ENCODE assay signal across 6 cellular contexts in the genomic region with DNA sequence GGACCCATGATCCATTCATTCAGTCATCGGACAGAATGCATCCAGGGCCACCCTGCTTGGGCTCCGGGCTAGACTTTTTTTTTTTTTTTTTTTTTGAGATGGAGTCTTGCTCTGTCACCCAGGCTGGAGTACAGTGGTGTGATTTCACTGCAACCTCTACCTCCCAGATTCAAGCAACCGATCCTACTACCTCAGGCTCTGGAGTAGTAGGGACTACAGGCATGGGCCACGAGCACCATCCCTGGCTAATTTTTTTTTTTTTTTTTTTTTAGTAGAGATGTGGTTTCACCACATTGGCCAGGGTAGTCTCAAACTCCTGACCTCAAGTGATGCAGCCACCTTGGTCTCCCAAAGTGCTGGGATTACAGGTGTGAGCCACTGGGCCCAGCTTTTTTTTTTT.
DNase-seq lines count a peak whose midpoint lies in the region; ATAC-seq and TF ChIP-seq lines count a peak whose summit lies in the region.
"Not testable (repeated sequence)": the region's sequence is repeated elsewhere in the genome, so short reads cannot be mapped to it uniquely, and the experiment has no call there.

No MANE protein-coding gene starts in this region.

- H3F3A ChIP-seq in MM.1S (ENCODE audit: insufficient read depth, low read length); PC-9 (ENCODE audit: insufficient read depth, low read depth): not testable (repeated sequence)

- H3K4me2 ChIP-seq in BLaER1 (peak overlapping the region; percentile 72), MM.1S (ENCODE audit: low read depth, low read length) (peak overlapping the region; percentile 69), PC-9 (peak overlapping the region; percentile 50; the same call in 1 of the 2 replicates)

- ATAC-seq in activated naive CD8-positive, alpha-beta T cell treated with anti-CD3 and anti-CD28 coated beads, Interleukin-2, amount 10 ng/mL, durations not matched to agents 7 days and 5 days (ENCODE audit: low read depth) = not testable (repeated sequence)

- not testable (repeated sequence) for H3K9me3 ChIP-seq in BLaER1; HEK293 (ENCODE audit: control insufficient read depth, insufficient read depth, low read depth, low read length); MM.1S (replicated peaks; ENCODE audit: insufficient read depth, low read length); PC-9 (ENCODE audit: insufficient read depth, low read depth)

- POLR2A ChIA-PET in HEK293 (lab: Yijun Ruan, JAX); PC-9 (lab: Charles Lee; ENCODE audit: unreplicated experiment); activated naive CD8-positive, alpha-beta T cell treated with anti-CD3 and anti-CD28 coated beads, Interleukin-2, amount 10 ng/mL, durations not matched to agents 7 days and 5 days (lab: Charles Lee): not testable (repeated sequence)

- intact Hi-C loops in PC-9 (cut with micrococcal nuclease; ENCODE audit: unreplicated experiment) (loop anchor here (5.0 kb wide), 1 partner anchor 775 kb away; no protein-coding TSS in a partner anchor), posterior vena cava (cut with DNase I) (loop anchor here (5.0 to 10.0 kb wide), 3 partner anchors 112 to 865 kb away; no protein-coding TSS in a partner anchor)

- not testable (repeated sequence) for H3K9me2 ChIP-seq in MM.1S (replicated peaks; ENCODE audit: insufficient read depth, low read length); PC-9 (ENCODE audit: insufficient read depth)

- H3K27me3 ChIP-seq in BLaER1 (peaks cover 12% of the 10 kb centered on the region), MM.1S (replicated peaks; ENCODE audit: insufficient read depth, low read length) (peaks cover 72% of the 10 kb centered on the region), PC-9 (ENCODE audit: insufficient read depth, low read depth) (peaks cover 20% of the 10 kb centered on the region)

- H3K27me3 Mint-ChIP-seq in activated naive CD8-positive, alpha-beta T cell treated with anti-CD3 and anti-CD28 coated beads, Interleukin-2, amount 10 ng/mL, durations not matched to agents 7 days and 5 days = peaks cover 18% of the 10 kb centered on the region

- peak overlapping the region; percentile 26 for H3K4me3 Mint-ChIP-seq in activated naive CD8-positive, alpha-beta T cell treated with anti-CD3 and anti-CD28 coated beads, Interleukin-2, amount 10 ng/mL, durations not matched to agents 7 days and 5 days

- TF ChIP-seq CTCF in HEK293 (tag by site-specific recombination; IDR thresholded peaks at IDR 0.05); MM.1S (IDR thresholded peaks at IDR 0.05; ENCODE audit: low read length); PC-9 (conservative IDR thresholded peaks at IDR 0.05): not testable (repeated sequence)

- BruUV-seq in PC-9 (replicated peaks; lab: Mats Ljungman, UMichigan) = not testable (repeated sequence)

- H3K4me3 ChIP-seq in BLaER1; HEK293 (ENCODE audit: low read depth, low read length); MM.1S (ENCODE audit: low read length); PC-9: not testable (repeated sequence)

- not testable (repeated sequence) for H2AFZ ChIP-seq in MM.1S (ENCODE audit: low read length); PC-9

- H4K20me1 ChIP-seq in BLaER1; MM.1S (ENCODE audit: insufficient read depth, low read length); PC-9 (ENCODE audit: insufficient read depth): not testable (repeated sequence)

- not testable (repeated sequence) for H3K36me3 ChIP-seq in BLaER1; HEK293 (ENCODE audit: control insufficient read depth in 2 of 2, insufficient read depth in 1 of 2, low read length in 2 of 2); MM.1S (replicated peaks; ENCODE audit: insufficient read depth, low read length); PC-9 (ENCODE audit: low read depth)

- H3K9ac ChIP-seq in BLaER1; MM.1S (ENCODE audit: low read length): not testable (repeated sequence)

- not testable (repeated sequence) for DNase-seq in MM.1S; PC-9; activated naive CD8-positive, alpha-beta T cell treated with anti-CD3 and anti-CD28 coated beads, Interleukin-2, amount 10 ng/mL, durations not matched to agents 7 days and 5 days
- peak; percentile 14 for DNase-seq in posterior vena cava (ENCODE audit: low spot score)

- not testable (repeated sequence) for H3K36me3 Mint-ChIP-seq in activated naive CD8-positive, alpha-beta T cell treated with anti-CD3 and anti-CD28 coated beads, Interleukin-2, amount 10 ng/mL, durations not matched to agents 7 days and 5 days

- not testable (repeated sequence) for H3K79me2 ChIP-seq in MM.1S (ENCODE audit: low read length); PC-9 (ENCODE audit: low read depth)

- H3K27ac Mint-ChIP-seq in activated naive CD8-positive, alpha-beta T cell treated with anti-CD3 and anti-CD28 coated beads, Interleukin-2, amount 10 ng/mL, durations not matched to agents 7 days and 5 days = not testable (repeated sequence)

- H3K9me3 Mint-ChIP-seq in activated naive CD8-positive, alpha-beta T cell treated with anti-CD3 and anti-CD28 coated beads, Interleukin-2, amount 10 ng/mL, durations not matched to agents 7 days and 5 days = not testable (repeated sequence)

- H3K4me1 ChIP-seq in BLaER1 = peaks cover 56% of the 10 kb centered on the region
- H3K4me1 ChIP-seq in HEK293 (ENCODE audit: control insufficient read depth, insufficient read depth, low read length) = peaks cover 17% of the 10 kb centered on the region
- H3K4me1 ChIP-seq in MM.1S (ENCODE audit: low read length); PC-9 (replicated peaks; ENCODE audit: insufficient read depth): not testable (repeated sequence)

- CTCF ChIA-PET in HEK293 (lab: Yijun Ruan, JAX) = interaction anchor here (0.6 to 14.5 kb wide), 7 partner anchors 20 to 1467 kb away, joined by 4 to 177 read pairs (median 5); no protein-coding TSS in a partner anchor
- CTCF ChIA-PET in PC-9 (lab: Charles Lee) = not testable (repeated sequence)

- peak overlapping the region; percentile 20; the same call in 1 of the 2 replicates for H3K27ac ChIP-seq in BLaER1
- H3K27ac ChIP-seq in HEK293 (ENCODE audit: extremely low read depth, low read depth, low read length); MM.1S (ENCODE audit: low read length); PC-9: not testable (repeated sequence)

- not testable (repeated sequence) for H3K4me1 Mint-ChIP-seq in activated naive CD8-positive, alpha-beta T cell treated with anti-CD3 and anti-CD28 coated beads, Interleukin-2, amount 10 ng/mL, durations not matched to agents 7 days and 5 days

TF ChIP-seq in HEK293, 187 proteins besides CTCF, POLR2A, EP300 and RAD21:
- TF ChIP-seq ZNF362 (tag by site-specific recombination; IDR thresholded peaks at IDR 0.05) = peak; percentile 96
TF ChIP-seq in HEK293: peak in this region for 1; not testable (repeated sequence) for 186.
